1 cellular context compared by ENCODE assay signal in the genomic region with DNA sequence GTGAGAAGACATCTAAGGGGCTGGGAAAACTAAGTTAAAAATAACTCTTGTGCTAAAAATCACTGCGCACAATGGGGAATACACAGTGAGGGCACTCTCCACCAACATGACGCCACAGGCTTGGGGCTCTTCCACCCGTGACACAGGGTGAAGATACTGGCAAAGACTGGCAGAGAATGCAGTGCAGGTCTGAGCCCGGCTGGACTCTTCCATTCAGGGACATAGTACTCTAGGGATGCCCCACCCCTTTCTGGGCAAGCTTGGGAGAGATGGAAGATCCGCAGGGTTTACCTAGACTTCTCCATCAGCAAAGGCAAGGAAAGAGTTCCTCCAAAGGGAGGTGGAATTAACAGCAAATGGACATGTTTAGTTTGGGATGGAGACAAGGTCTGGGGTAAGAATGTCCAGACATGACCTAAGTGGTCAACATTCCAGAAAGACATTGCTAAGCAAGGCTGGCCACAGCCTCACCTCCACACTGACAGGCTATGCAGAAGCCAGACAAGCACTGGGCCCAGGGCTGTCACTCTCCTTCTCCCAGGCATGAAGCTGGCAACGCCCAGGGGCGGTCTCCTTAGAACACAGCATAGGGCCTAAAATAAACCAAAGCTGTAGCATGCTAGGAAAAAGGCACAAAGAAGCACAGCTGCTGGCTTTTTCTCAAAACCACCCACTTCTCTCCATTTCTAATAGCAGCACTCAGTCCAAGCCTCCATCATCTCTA.
TF ChIP-seq lines count a peak whose summit lies in the region.

No MANE protein-coding gene starts in this region.

TF ChIP-seq in HepG2, 621 proteins besides CTCF, POLR2A, EP300 and RAD21:
- TF ChIP-seq, protein P1, sequence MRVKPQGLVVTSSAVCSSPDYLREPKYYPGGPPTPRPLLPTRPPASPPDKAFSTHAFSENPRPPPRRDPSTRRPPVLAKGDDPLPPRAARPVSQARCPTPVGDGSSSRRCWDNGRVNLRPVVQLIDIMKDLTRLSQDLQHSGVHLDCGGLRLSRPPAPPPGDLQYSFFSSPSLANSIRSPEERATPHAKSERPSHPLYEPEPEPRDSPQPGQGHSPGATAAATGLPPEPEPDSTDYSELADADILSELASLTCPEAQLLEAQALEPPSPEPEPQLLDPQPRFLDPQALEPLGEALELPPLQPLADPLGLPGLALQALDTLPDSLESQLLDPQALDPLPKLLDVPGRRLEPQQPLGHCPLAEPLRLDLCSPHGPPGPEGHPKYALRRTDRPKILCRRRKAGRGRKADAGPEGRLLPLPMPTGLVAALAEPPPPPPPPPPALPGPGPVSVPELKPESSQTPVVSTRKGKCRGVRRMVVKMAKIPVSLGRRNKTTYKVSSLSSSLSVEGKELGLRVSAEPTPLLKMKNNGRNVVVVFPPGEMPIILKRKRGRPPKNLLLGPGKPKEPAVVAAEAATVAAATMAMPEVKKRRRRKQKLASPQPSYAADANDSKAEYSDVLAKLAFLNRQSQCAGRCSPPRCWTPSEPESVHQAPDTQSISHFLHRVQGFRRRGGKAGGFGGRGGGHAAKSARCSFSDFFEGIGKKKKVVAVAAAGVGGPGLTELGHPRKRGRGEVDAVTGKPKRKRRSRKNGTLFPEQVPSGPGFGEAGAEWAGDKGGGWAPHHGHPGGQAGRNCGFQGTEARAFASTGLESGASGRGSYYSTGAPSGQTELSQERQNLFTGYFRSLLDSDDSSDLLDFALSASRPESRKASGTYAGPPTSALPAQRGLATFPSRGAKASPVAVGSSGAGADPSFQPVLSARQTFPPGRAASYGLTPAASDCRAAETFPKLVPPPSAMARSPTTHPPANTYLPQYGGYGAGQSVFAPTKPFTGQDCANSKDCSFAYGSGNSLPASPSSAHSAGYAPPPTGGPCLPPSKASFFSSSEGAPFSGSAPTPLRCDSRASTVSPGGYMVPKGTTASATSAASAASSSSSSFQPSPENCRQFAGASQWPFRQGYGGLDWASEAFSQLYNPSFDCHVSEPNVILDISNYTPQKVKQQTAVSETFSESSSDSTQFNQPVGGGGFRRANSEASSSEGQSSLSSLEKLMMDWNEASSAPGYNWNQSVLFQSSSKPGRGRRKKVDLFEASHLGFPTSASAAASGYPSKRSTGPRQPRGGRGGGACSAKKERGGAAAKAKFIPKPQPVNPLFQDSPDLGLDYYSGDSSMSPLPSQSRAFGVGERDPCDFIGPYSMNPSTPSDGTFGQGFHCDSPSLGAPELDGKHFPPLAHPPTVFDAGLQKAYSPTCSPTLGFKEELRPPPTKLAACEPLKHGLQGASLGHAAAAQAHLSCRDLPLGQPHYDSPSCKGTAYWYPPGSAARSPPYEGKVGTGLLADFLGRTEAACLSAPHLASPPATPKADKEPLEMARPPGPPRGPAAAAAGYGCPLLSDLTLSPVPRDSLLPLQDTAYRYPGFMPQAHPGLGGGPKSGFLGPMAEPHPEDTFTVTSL (CRISPR knock-in tag; IDR thresholded peaks at IDR 0.05; ENCODE audit: borderline replicate concordance): no peak
- TF ChIP-seq ZBTB38 (CRISPR knock-in tag; IDR thresholded peaks at IDR 0.05) (no peak), ADNP (CRISPR knock-in tag; IDR thresholded peaks at IDR 0.05) (no peak), JUN (CRISPR knock-in tag; IDR thresholded peaks at IDR 0.05) (no peak), ZFX (CRISPR knock-in tag; IDR thresholded peaks at IDR 0.05; ENCODE audit: low read depth) (no peak), ISL2 (CRISPR knock-in tag; IDR thresholded peaks at IDR 0.05) (no peak), ZNF878 (CRISPR knock-in tag; IDR thresholded peaks at IDR 0.05) (no peak), ZNF253 (CRISPR knock-in tag; IDR thresholded peaks at IDR 0.05; ENCODE audit: borderline replicate concordance) (no peak), ZSCAN31 (CRISPR knock-in tag; IDR thresholded peaks at IDR 0.05; ENCODE audit: low read depth) (no peak), KLF16 (CRISPR knock-in tag; IDR thresholded peaks at IDR 0.05) (no peak), ARNTL (CRISPR knock-in tag; IDR thresholded peaks at IDR 0.05) (no peak), DNMT3B (CRISPR knock-in tag; conservative IDR thresholded peaks at IDR 0.05) (no peak), ZNF138 (CRISPR knock-in tag; IDR thresholded peaks at IDR 0.05; ENCODE audit: low read depth) (no peak), TEAD2 (CRISPR knock-in tag; IDR thresholded peaks at IDR 0.05) (no peak)
- TF ChIP-seq, protein P2, sequence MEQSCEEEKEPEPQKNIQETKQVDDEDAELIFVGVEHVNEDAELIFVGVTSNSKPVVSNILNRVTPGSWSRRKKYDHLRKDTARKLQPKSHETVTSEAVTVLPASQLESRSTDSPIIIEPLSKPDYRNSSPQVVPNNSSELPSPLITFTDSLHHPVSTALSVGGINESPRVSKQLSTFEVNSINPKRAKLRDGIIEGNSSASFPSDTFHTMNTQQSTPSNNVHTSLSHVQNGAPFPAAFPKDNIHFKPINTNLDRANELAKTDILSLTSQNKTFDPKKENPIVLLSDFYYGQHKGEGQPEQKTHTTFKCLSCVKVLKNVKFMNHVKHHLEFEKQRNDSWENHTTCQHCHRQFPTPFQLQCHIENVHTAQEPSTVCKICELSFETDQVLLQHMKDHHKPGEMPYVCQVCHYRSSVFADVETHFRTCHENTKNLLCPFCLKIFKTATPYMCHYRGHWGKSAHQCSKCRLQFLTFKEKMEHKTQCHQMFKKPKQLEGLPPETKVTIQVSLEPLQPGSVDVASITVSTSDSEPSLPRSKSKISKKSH (CRISPR knock-in tag; IDR thresholded peaks at IDR 0.05; ENCODE audit: borderline replicate concordance): no peak
- TF ChIP-seq, protein P3, sequence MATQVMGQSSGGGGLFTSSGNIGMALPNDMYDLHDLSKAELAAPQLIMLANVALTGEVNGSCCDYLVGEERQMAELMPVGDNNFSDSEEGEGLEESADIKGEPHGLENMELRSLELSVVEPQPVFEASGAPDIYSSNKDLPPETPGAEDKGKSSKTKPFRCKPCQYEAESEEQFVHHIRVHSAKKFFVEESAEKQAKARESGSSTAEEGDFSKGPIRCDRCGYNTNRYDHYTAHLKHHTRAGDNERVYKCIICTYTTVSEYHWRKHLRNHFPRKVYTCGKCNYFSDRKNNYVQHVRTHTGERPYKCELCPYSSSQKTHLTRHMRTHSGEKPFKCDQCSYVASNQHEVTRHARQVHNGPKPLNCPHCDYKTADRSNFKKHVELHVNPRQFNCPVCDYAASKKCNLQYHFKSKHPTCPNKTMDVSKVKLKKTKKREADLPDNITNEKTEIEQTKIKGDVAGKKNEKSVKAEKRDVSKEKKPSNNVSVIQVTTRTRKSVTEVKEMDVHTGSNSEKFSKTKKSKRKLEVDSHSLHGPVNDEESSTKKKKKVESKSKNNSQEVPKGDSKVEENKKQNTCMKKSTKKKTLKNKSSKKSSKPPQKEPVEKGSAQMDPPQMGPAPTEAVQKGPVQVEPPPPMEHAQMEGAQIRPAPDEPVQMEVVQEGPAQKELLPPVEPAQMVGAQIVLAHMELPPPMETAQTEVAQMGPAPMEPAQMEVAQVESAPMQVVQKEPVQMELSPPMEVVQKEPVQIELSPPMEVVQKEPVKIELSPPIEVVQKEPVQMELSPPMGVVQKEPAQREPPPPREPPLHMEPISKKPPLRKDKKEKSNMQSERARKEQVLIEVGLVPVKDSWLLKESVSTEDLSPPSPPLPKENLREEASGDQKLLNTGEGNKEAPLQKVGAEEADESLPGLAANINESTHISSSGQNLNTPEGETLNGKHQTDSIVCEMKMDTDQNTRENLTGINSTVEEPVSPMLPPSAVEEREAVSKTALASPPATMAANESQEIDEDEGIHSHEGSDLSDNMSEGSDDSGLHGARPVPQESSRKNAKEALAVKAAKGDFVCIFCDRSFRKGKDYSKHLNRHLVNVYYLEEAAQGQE (IDR thresholded peaks at IDR 0.05; ENCODE audit: borderline replicate concordance in 1 of 2, low read depth in 1 of 2, low read length in 2 of 2): no peak
- TF ChIP-seq, protein P4, sequence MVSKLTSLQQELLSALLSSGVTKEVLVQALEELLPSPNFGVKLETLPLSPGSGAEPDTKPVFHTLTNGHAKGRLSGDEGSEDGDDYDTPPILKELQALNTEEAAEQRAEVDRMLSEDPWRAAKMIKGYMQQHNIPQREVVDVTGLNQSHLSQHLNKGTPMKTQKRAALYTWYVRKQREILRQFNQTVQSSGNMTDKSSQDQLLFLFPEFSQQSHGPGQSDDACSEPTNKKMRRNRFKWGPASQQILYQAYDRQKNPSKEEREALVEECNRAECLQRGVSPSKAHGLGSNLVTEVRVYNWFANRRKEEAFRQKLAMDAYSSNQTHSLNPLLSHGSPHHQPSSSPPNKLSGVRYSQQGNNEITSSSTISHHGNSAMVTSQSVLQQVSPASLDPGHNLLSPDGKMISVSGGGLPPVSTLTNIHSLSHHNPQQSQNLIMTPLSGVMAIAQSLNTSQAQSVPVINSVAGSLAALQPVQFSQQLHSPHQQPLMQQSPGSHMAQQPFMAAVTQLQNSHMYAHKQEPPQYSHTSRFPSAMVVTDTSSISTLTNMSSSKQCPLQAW (CRISPR knock-in tag; IDR thresholded peaks at IDR 0.05): no peak
- TF ChIP-seq, protein P5, sequence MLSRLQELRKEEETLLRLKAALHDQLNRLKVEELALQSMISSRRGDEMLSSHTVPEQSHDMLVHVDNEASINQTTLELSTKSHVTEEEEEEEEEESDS (CRISPR knock-in tag; IDR thresholded peaks at IDR 0.05; ENCODE audit: borderline replicate concordance): no peak
- TF ChIP-seq, protein P6, sequence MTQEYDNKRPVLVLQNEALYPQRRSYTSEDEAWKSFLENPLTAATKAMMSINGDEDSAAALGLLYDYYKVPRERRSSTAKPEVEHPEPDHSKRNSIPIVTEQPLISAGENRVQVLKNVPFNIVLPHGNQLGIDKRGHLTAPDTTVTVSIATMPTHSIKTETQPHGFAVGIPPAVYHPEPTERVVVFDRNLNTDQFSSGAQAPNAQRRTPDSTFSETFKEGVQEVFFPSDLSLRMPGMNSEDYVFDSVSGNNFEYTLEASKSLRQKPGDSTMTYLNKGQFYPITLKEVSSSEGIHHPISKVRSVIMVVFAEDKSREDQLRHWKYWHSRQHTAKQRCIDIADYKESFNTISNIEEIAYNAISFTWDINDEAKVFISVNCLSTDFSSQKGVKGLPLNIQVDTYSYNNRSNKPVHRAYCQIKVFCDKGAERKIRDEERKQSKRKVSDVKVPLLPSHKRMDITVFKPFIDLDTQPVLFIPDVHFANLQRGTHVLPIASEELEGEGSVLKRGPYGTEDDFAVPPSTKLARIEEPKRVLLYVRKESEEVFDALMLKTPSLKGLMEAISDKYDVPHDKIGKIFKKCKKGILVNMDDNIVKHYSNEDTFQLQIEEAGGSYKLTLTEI (CRISPR knock-in tag; conservative IDR thresholded peaks at IDR 0.05): no peak
- TF ChIP-seq, protein P7, sequence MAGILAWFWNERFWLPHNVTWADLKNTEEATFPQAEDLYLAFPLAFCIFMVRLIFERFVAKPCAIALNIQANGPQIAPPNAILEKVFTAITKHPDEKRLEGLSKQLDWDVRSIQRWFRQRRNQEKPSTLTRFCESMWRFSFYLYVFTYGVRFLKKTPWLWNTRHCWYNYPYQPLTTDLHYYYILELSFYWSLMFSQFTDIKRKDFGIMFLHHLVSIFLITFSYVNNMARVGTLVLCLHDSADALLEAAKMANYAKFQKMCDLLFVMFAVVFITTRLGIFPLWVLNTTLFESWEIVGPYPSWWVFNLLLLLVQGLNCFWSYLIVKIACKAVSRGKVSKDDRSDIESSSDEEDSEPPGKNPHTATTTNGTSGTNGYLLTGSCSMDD (CRISPR knock-in tag; IDR thresholded peaks at IDR 0.05): no peak
